8 cellular contexts compared by ENCODE assay signal in the genomic region with DNA sequence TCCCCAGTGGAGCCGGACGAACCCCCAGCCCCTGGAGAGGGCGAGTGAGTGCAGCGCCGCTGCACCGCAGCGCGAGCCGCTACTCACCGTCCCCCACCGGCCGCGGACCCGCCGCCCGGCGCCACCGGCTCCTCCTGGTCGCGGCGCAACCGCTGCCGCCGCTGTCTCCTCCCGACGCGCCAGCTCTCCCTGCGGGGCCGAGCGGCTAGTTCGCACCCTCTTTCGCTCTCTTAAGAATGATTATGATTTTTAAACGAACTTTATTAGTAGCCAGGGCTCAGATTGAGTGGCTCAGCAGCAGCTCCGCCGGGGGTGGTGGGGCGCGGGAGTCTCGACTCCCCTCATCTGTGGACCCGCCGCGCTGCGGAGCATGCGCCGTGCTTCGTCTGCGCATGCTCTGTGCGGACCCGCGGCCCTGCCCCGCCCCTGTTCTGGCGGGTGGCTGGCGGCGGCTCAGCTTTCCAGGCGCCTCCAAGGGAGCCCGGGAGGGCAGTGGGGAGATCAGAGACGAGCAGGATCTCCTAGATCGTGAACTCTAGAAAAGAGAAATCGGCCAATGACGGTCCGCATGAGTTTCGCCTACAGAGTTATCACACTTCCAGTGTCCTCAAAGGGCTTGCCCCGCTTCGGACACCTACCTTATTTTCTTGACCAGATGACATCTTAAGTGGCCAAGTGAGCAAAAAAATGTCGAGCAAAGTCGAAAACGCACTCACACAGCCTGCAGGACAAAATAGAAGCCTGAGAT. TPM values are rescaled to one million over a fixed set of nuclear protein-coding genes. Genes with fewer than 3 reads are reported as not detected.
DNase-seq lines count a peak whose midpoint lies in the region; ATAC-seq and TF ChIP-seq lines count a peak whose summit lies in the region.

A gene (minus strand): TSS at position 372 of the 748 bp plus-strand sequence. CDS start 11,927 bp downstream, outside the sequence.

- no peaks in the 10 kb centered on the region for H3K27me3 ChIP-seq in BJ (ENCODE audit: control insufficient read depth, insufficient read depth, low read length)

- H3K4me3 ChIP-seq in BJ (ENCODE audit: low read depth, low read length), result peak within 1 kb of the TSS; percentile 79

- DNase-seq in BJ (ENCODE audit: low read depth), result peak; percentile 36
- DNase-seq in NCI-H446 treated with DMSO at 0.1 percent for 48 hours (lab: John Stamatoyannopoulos, UW), result peak; percentile 68
- peak; percentile 78 for DNase-seq in activated CD4-positive, alpha-beta T cell treated with anti-CD3 and anti-CD28 coated beads for 4 hours
- DNase-seq in cortex of kidney (lab: John Stamatoyannopoulos, UW), result peak; percentile 42
- peak; percentile 76 to 85 for DNase-seq in left colon
- DNase-seq in stimulated activated CD4-positive, alpha-beta T cell treated with anti-CD3 and anti-CD28 coated beads, Interleukin-1b, Interleukin-23, amount 100 ng/mL, for 4 hours (ENCODE audit: low read depth in 2 of 2), result peak; percentile 79 to 80

- POLR2A ChIA-PET in BJ (lab: Charles Lee), result no interaction called here

- intact Hi-C loops in left colon (cut with DNase I, micrococcal nuclease), result no loop called here

- ATAC-seq in HG03354 (IDR thresholded peaks at IDR 0.05; ENCODE audit: poor library complexity, severe bottlenecking, unreplicated experiment), result peak; percentile 86
- ATAC-seq in left colon, result peak; percentile 94

- TF ChIP-seq POLR2A in GM19099 (IDR thresholded peaks at IDR 0.05; ENCODE audit: extremely low read depth, insufficient read length, low read depth), result peak; percentile 79

- CTCF ChIA-PET in BJ (lab: Yijun Ruan, JAX), result interaction anchor here (0.6 to 2.5 kb wide), 9 partner anchors 10 to 94 kb away, joined by 3 to 14 read pairs (median 4); a partner anchor contains a TSS

- no peaks in the 10 kb centered on the region for H3K36me3 ChIP-seq in BJ (ENCODE audit: control insufficient read depth, insufficient read depth, low read length)

- no peak for TF ChIP-seq CTCF in BJ (IDR thresholded peaks at IDR 0.05; ENCODE audit: insufficient read depth, low read depth, low read length)

RNA-seq across cellular contexts. Expression of the gene that starts here (rescaled TPM):
- polyA plus RNA-seq in BJ (2011; rRNA removed), result 20.6 and 51.0 TPM in 2 replicates
- 10.2 and 11.8 TPM in 2 replicates for polyA minus RNA-seq in BJ (2011; rRNA and poly(A)+ RNA removed)
- 10 to 100 TPM in 1 of 2 donors, 1 to 10 TPM in 1; 3.6 to 16.6 TPM for total RNA-seq in left colon

Comparison
In these comparisons a context has a peak if more than half of its experiments do, and no peak if none do; other contexts are left out.
1. Peak in every context shown above with its lines: DNase-seq, ATAC-seq and H3K4me3 ChIP-seq.